In genomic region chr3:39907981-39908380, GRCh38 we compare ENCODE assay signal across 10 cellular contexts.
DNase-seq lines count a peak whose midpoint lies in the region; ATAC-seq and TF ChIP-seq lines count a peak whose summit lies in the region.
"Had no signal": no experiment of that assay in that cellular context is flagged by ENCODE, and none has a peak within 500 bp of the region (broad histone marks: within the 10 kb centered on the region; RNA-seq: fewer than 3 reads in every experiment).

No MANE protein-coding gene starts in this region.

- no peak for TF ChIP-seq POLR2A in spleen (IDR thresholded peaks at IDR 0.05)

- ATAC-seq in left ventricle myocardium superior (peak; percentile 76), GM18517 (IDR thresholded peaks at IDR 0.05; ENCODE audit: unreplicated experiment) (no peak), HG03159 (IDR thresholded peaks at IDR 0.05; ENCODE audit: unreplicated experiment) (no peak)

- WGBS in spleen, 5 donors: 33 to 50% (median 35%) methylated on average over 4 of the region's 4 CpGs

- H3K4me3 ChIP-seq in MG63: no peak overlapping the region
- no peak overlapping the region for H3K4me3 ChIP-seq in spleen

- H3K27ac ChIP-seq in VCaP (peak overlapping the region; percentile 84), spleen (peak overlapping the region in 7 of 8 donors; percentile 26 to 73 (median 50))
- H3K27ac ChIP-seq: neutrophil had no signal

- H3K4me1 ChIP-seq in spleen: peaks cover 0 to 20% (median 9%) of the 10 kb centered on the region in 6 donors

- no peaks in the 10 kb centered on the region for H3K9me3 ChIP-seq in MG63
- H3K9me3 ChIP-seq in spleen: no peaks in the 10 kb centered on the region
- H3K9me3 ChIP-seq: neutrophil had no signal

- H3K27me3 ChIP-seq in MG63 (no peaks in the 10 kb centered on the region), spleen (replicated peaks in 1 of 7) (no peaks in the 10 kb centered on the region)
- H3K27me3 ChIP-seq: neutrophil had no signal

- intact Hi-C loops in left ventricle myocardium superior (cut with micrococcal nuclease): no loop called here
- intact Hi-C loops in spleen (cut with DNase I; ENCODE audit: low total_unique reads): no loop called here

- no peaks in the 10 kb centered on the region for H3K36me3 ChIP-seq in MG63
- no peaks in the 10 kb centered on the region for H3K36me3 ChIP-seq in spleen
- H3K36me3 ChIP-seq: neutrophil had no signal

- DNase-seq in MG63 (peak; percentile 80), left ventricle myocardium superior (peak; percentile 35), spleen (peak; percentile 76), SIG-M5 treated with dmso at 0.1 percent for 504 hours (lab: John Stamatoyannopoulos, UW; ENCODE audit: unreplicated experiment) (no peak), putamen (ENCODE audit: low spot score) (no peak)
- DNase-seq: stimulated activated CD4-positive, alpha-beta T cell treated with anti-CD3 and anti-CD28 coated beads, Interleukin-4, amount 100 ng/mL, for 24 hours had no signal

- no peak for TF ChIP-seq CTCF in VCaP (conservative IDR thresholded peaks at IDR 0.05)
- no peak for TF ChIP-seq CTCF in spleen (IDR thresholded peaks at IDR 0.05 in 8 of 11, conservative IDR thresholded peaks at IDR 0.05 in 3 of 11)

Comparison
In these comparisons a context has a peak if more than half of its experiments do, and no peak if none do; other contexts are left out.
1. DNase-seq: peak in MG63 (single experiment), left ventricle myocardium superior (single experiment) and spleen (single experiment); none in SIG-M5 treated with dmso at 0.1 percent for 504 hours (single experiment) and putamen (single experiment).